21 cellular contexts compared by ENCODE assay signal in genomic region chr12:94779520-94779919, GRCh38.
A peak's percentile ranks its signal among the peaks of the same experiment; 100 is the strongest.
DNase-seq lines count a peak whose midpoint lies in the region; ATAC-seq, FAIRE-seq and TF ChIP-seq lines count a peak whose summit lies in the region.
"Had no signal": no experiment of that assay in that cellular context is flagged by ENCODE, and none has a peak within 500 bp of the region (broad histone marks: within the 10 kb centered on the region; RNA-seq: fewer than 3 reads in every experiment).

No MANE protein-coding gene starts in this region.

- no peaks in the 10 kb centered on the region for H3K27me3 ChIP-seq in mammary epithelial cell (ENCODE audit: insufficient read depth, low read length)
- H3K27me3 ChIP-seq in mesendoderm (ENCODE audit: insufficient read depth, low read length, poor library complexity), result no peaks in the 10 kb centered on the region
- H3K27me3 ChIP-seq: esophagus squamous epithelium had no signal

- H2BK15ac ChIP-seq in mesendoderm (replicated peaks; ENCODE audit: low read depth), result no peak overlapping the region

- no peak overlapping the region for H3K56ac ChIP-seq in mesendoderm (ENCODE audit: low read length)

- no peaks in the 10 kb centered on the region for H3K9me3 ChIP-seq in mammary epithelial cell (replicated peaks; ENCODE audit: insufficient read depth, low read length)
- H3K9me3 ChIP-seq: esophagus squamous epithelium, suprapubic skin had no signal

- H3K36me3 Mint-ChIP-seq in activated T-helper 1 cell treated with anti-CD3 and anti-CD28 coated beads, Interleukin-12 subunit alpha, Interleukin-12 subunit beta, Interleukin-2, Interleukin-4 antibody, amounts not matched to agents 30 ng/mL and 10 ng/mL and 1 ng/mL, durations not matched to agents 14 hours and 24 hours and 36 hours (ENCODE audit: low read depth), result no peaks in the 10 kb centered on the region

- no peak overlapping the region for H4K5ac ChIP-seq in mesendoderm (ENCODE audit: low read length)

- in situ Hi-C loops in mammary epithelial cell (cut with MboI; ENCODE audit: low sequenced_read_pairs in 2 of 2), result no loop called here

- peaks cover 5% of the 10 kb centered on the region for H3K9me3 Mint-ChIP-seq in activated T-helper 1 cell treated with anti-CD3 and anti-CD28 coated beads, Interleukin-12 subunit alpha, Interleukin-12 subunit beta, Interleukin-2, Interleukin-4 antibody, amounts not matched to agents 30 ng/mL and 10 ng/mL and 1 ng/mL, durations not matched to agents 14 hours and 24 hours and 36 hours
- H3K9me3 Mint-ChIP-seq: activated T-cell treated with anti-CD3 and anti-CD28 coated beads, Interleukin-2, amount 50 U/mL, for 24 hours; T-helper 2 cell treated with Interferon-gamma antibody and Interleukin-4, amounts not matched to agents 5 μg/mL and 100 μg/mL, for 36 hours had no signal

- no peak overlapping the region for H3K23ac ChIP-seq in mesendoderm (ENCODE audit: low read length)

- H4K8ac ChIP-seq in mesendoderm (ENCODE audit: low read depth, low read length), result peak overlapping the region; percentile 28

- no peaks in the 10 kb centered on the region for H3K36me3 ChIP-seq in mammary epithelial cell (ENCODE audit: insufficient read depth, low read length)
- H3K36me3 ChIP-seq in mesendoderm (ENCODE audit: control insufficient read depth, insufficient read depth, low read length), result no peaks in the 10 kb centered on the region
- H3K36me3 ChIP-seq: esophagus squamous epithelium, suprapubic skin had no signal

- peak; percentile 81 for FAIRE-seq in HTR-8/SVneo (lab: Jason Lieb, UNC)

- no peak for TF ChIP-seq CTCF in AG10803 (conservative IDR thresholded peaks at IDR 0.05; ENCODE audit: low read length)
- no peak for TF ChIP-seq CTCF in mammary epithelial cell (conservative IDR thresholded peaks at IDR 0.05 in 1 of 2, IDR thresholded peaks at IDR 0.05 in 1 of 2; ENCODE audit: extremely low read depth in 1 of 2, insufficient read depth in 1 of 2, low read depth in 1 of 2, low read length in 2 of 2)

- DNase-seq in AG10803 (ENCODE audit: low read depth), result peak; percentile 90
- DNase-seq in HTR-8/SVneo (ENCODE audit: insufficient read length, low spot score), result peak; percentile 62
- DNase-seq in mammary epithelial cell, result peak; percentile 68
- DNase-seq in mesendoderm, result no peak
- DNase-seq in NCI-H82 (lab: John Stamatoyannopoulos, UW), result no peak
- DNase-seq in activated T-helper 1 cell treated with anti-CD3 and anti-CD28 coated beads, Interleukin-12 subunit alpha, Interleukin-12 subunit beta, Interleukin-2, Interleukin-4 antibody, amounts not matched to agents 30 ng/mL and 10 ng/mL and 1 ng/mL, durations not matched to agents 14 hours and 24 hours and 36 hours (ENCODE audit: low spot score), result no peak
- no peak for DNase-seq in activated CD4-positive, alpha-beta T cell treated with anti-CD3 and anti-CD28 coated beads, Interleukin-2, amount 50 U/mL, for 48 hours
- DNase-seq: activated CD4-positive, alpha-beta T cell treated with anti-CD3 and anti-CD28 coated beads for 48 hours; activated T-cell treated with anti-CD3 and anti-CD28 coated beads, Interleukin-2, amount 50 U/mL, for 24 hours; cortex of kidney; DMS 273 treated with DMSO at 0.1 percent for 48 hours; esophagus squamous epithelium; midbrain; NCI-H187; NCI-H748 treated with DMSO at 0.1 percent for 48 hours; stimulated activated CD4-positive, alpha-beta T cell treated with anti-CD3 and anti-CD28 coated beads, Interleukin-15, amount 100 ng/mL, for 24 hours had no signal

- H3K18ac ChIP-seq in mesendoderm (ENCODE audit: low read length), result no peak overlapping the region

- no peak overlapping the region for H3K27ac Mint-ChIP-seq in activated T-helper 1 cell treated with anti-CD3 and anti-CD28 coated beads, Interleukin-12 subunit alpha, Interleukin-12 subunit beta, Interleukin-2, Interleukin-4 antibody, amounts not matched to agents 30 ng/mL and 10 ng/mL and 1 ng/mL, durations not matched to agents 14 hours and 24 hours and 36 hours
- H3K27ac Mint-ChIP-seq: activated T-cell treated with anti-CD3 and anti-CD28 coated beads, Interleukin-2, amount 50 U/mL, for 24 hours; T-helper 2 cell treated with Interferon-gamma antibody and Interleukin-4, amounts not matched to agents 5 μg/mL and 100 μg/mL, for 36 hours had no signal

- H3K27me3 Mint-ChIP-seq in activated T-helper 1 cell treated with anti-CD3 and anti-CD28 coated beads, Interleukin-12 subunit alpha, Interleukin-12 subunit beta, Interleukin-2, Interleukin-4 antibody, amounts not matched to agents 30 ng/mL and 10 ng/mL and 1 ng/mL, durations not matched to agents 14 hours and 24 hours and 36 hours (ENCODE audit: insufficient read depth), result peaks cover 13% of the 10 kb centered on the region

- H4K20me1 ChIP-seq in mammary epithelial cell (ENCODE audit: insufficient read depth, low read length), result no peaks in the 10 kb centered on the region

- H3K9ac ChIP-seq in mammary epithelial cell (ENCODE audit: insufficient read depth, low read length), result no peak overlapping the region
- H3K9ac ChIP-seq in mesendoderm (ENCODE audit: low read length), result no peak overlapping the region
- H3K9ac ChIP-seq: KMS-11, parathyroid adenoma had no signal

- no peaks in the 10 kb centered on the region for H3K79me2 ChIP-seq in mammary epithelial cell (ENCODE audit: insufficient read depth, low read length)
- H3K79me2 ChIP-seq in mesendoderm (ENCODE audit: control insufficient read depth, insufficient read depth, low read length), result no peaks in the 10 kb centered on the region

- H3K27ac ChIP-seq in mammary epithelial cell (ENCODE audit: insufficient read depth, low read depth, low read length) (no peak overlapping the region), mesendoderm (ENCODE audit: low read depth, low read length) (no peak overlapping the region)
- H3K27ac ChIP-seq: esophagus squamous epithelium, KMS-11, parathyroid adenoma, suprapubic skin had no signal

- no peaks in the 10 kb centered on the region for H3K79me1 ChIP-seq in mesendoderm (ENCODE audit: low read length)

- no peak overlapping the region for H3K4me3 Mint-ChIP-seq in activated T-helper 1 cell treated with anti-CD3 and anti-CD28 coated beads, Interleukin-12 subunit alpha, Interleukin-12 subunit beta, Interleukin-2, Interleukin-4 antibody, amounts not matched to agents 30 ng/mL and 10 ng/mL and 1 ng/mL, durations not matched to agents 14 hours and 24 hours and 36 hours
- H3K4me3 Mint-ChIP-seq: activated T-cell treated with anti-CD3 and anti-CD28 coated beads, Interleukin-2, amount 50 U/mL, for 24 hours; T-helper 2 cell treated with Interferon-gamma antibody and Interleukin-4, amounts not matched to agents 5 μg/mL and 100 μg/mL, for 36 hours had no signal

- intact Hi-C loops in mammary epithelial cell (cut with micrococcal nuclease), result no loop called here
- intact Hi-C loops in activated T-helper 1 cell treated with anti-CD3 and anti-CD28 coated beads, Interleukin-12 subunit alpha, Interleukin-12 subunit beta, Interleukin-2, Interleukin-4 antibody, amounts not matched to agents 30 ng/mL and 10 ng/mL and 1 ng/mL, durations not matched to agents 14 hours and 24 hours and 36 hours (cut with micrococcal nuclease), result no loop called here

- whole genome bisulfite sequencing in mammary epithelial cell (ENCODE audit: low coverage, missing lambda C conversion rate), result 38% methylated on average over 6 of the region's 6 CpGs
- WGBS in mesendoderm (ENCODE audit: extremely low coverage, insufficient coverage, low lambda C conversion rate), result no CpG with 5 or more reads among the region's 6 CpGs

- no peak overlapping the region for H2AFZ ChIP-seq in mammary epithelial cell (ENCODE audit: low read depth, low read length)
- H2AFZ ChIP-seq: parathyroid adenoma had no signal

- H3K4me2 ChIP-seq in mammary epithelial cell (ENCODE audit: insufficient read depth, low read depth, low read length), result no peak overlapping the region
- H3K4me2 ChIP-seq in mesendoderm (ENCODE audit: low read length), result no peak overlapping the region
- H3K4me2 ChIP-seq: KMS-11 had no signal

- H2BK5ac ChIP-seq in mesendoderm (ENCODE audit: low read length), result no peak overlapping the region

- ATAC-seq in GM19455 (IDR thresholded peaks at IDR 0.05; ENCODE audit: unreplicated experiment), result no peak

- no peak overlapping the region for H2BK120ac ChIP-seq in mesendoderm (ENCODE audit: low read depth, low read length)

- dilution Hi-C loops in mammary epithelial cell (cut with HindIII; ENCODE audit: low sequenced_read_pairs), result no loop called here

- no TSS peak for BruUV-seq in mammary epithelial cell (replicated peaks; lab: Mats Ljungman, UMichigan)

- no peak overlapping the region for H2AK5ac ChIP-seq in mesendoderm (ENCODE audit: low read length)

- H3K4ac ChIP-seq in mesendoderm (ENCODE audit: low read depth, low read length), result no peak overlapping the region

- H3K4me3 ChIP-seq in AG10803 (ENCODE audit: low read length) (no peak overlapping the region), mammary epithelial cell (replicated peaks in 1 of 3; ENCODE audit: insufficient read depth in 1 of 3, low read depth in 2 of 3, low read length in 3 of 3) (no peak overlapping the region), mesendoderm (ENCODE audit: low read length) (no peak overlapping the region)
- H3K4me3 ChIP-seq: esophagus squamous epithelium, suprapubic skin had no signal

- H3K4me1 ChIP-seq in mammary epithelial cell (ENCODE audit: insufficient read depth, low read length) (peaks cover 4% of the 10 kb centered on the region), mesendoderm (ENCODE audit: control insufficient read depth, low read depth, low read length) (no peaks in the 10 kb centered on the region)

- no peaks in the 10 kb centered on the region for H3K4me1 Mint-ChIP-seq in activated T-helper 1 cell treated with anti-CD3 and anti-CD28 coated beads, Interleukin-12 subunit alpha, Interleukin-12 subunit beta, Interleukin-2, Interleukin-4 antibody, amounts not matched to agents 30 ng/mL and 10 ng/mL and 1 ng/mL, durations not matched to agents 14 hours and 24 hours and 36 hours (ENCODE audit: low read depth)

- CTCF ChIA-PET in mammary epithelial cell (lab: Charles Lee; ENCODE audit: low non-redundant PET), result no interaction called here

Comparison
In these comparisons a context has a peak if more than half of its experiments do, and no peak if none do; other contexts are left out.
1. DNase-seq: peak in AG10803 (single experiment), HTR-8/SVneo (single experiment) and mammary epithelial cell (single experiment); none in mesendoderm (single experiment), NCI-H82 (single experiment), activated T-helper 1 cell treated with anti-CD3 and anti-CD28 coated beads, Interleukin-12 subunit alpha, Interleukin-12 subunit beta, Interleukin-2, Interleukin-4 antibody, amounts not matched to agents 30 ng/mL and 10 ng/mL and 1 ng/mL, durations not matched to agents 14 hours and 24 hours and 36 hours (single experiment) and activated CD4-positive, alpha-beta T cell treated with anti-CD3 and anti-CD28 coated beads, Interleukin-2, amount 50 U/mL, for 48 hours (0 of 2).